Comparison of ENCODE assay signal across 1 cellular context in genomic region chr20:63706852-63707557, GRCh38.
TF ChIP-seq lines count a peak whose summit lies in the region.

No MANE protein-coding gene starts in this region.

TF ChIP-seq in HepG2, 621 proteins besides CTCF, POLR2A, EP300 and RAD21 (continued from another document and continues in another):
- TF ChIP-seq PBX3 (CRISPR knock-in tag; IDR thresholded peaks at IDR 0.05; ENCODE audit: borderline replicate concordance) = 0 out of 2 replicates have a peak, but pooled peaks have one; percentile 14
- TF ChIP-seq, protein P1, sequence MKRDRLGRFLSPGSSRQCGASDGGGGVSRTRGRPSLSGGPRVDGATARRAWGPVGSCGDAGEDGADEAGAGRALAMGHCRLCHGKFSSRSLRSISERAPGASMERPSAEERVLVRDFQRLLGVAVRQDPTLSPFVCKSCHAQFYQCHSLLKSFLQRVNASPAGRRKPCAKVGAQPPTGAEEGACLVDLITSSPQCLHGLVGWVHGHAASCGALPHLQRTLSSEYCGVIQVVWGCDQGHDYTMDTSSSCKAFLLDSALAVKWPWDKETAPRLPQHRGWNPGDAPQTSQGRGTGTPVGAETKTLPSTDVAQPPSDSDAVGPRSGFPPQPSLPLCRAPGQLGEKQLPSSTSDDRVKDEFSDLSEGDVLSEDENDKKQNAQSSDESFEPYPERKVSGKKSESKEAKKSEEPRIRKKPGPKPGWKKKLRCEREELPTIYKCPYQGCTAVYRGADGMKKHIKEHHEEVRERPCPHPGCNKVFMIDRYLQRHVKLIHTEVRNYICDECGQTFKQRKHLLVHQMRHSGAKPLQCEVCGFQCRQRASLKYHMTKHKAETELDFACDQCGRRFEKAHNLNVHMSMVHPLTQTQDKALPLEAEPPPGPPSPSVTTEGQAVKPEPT (CRISPR knock-in tag; IDR thresholded peaks at IDR 0.05; ENCODE audit: low read depth) = no peak; the same call in 1 of the 2 replicates
- TF ChIP-seq KAT2B (IDR thresholded peaks at IDR 0.05; ENCODE audit: borderline replicate concordance, low read depth, low read length) = no peak
- TF ChIP-seq, protein P2, sequence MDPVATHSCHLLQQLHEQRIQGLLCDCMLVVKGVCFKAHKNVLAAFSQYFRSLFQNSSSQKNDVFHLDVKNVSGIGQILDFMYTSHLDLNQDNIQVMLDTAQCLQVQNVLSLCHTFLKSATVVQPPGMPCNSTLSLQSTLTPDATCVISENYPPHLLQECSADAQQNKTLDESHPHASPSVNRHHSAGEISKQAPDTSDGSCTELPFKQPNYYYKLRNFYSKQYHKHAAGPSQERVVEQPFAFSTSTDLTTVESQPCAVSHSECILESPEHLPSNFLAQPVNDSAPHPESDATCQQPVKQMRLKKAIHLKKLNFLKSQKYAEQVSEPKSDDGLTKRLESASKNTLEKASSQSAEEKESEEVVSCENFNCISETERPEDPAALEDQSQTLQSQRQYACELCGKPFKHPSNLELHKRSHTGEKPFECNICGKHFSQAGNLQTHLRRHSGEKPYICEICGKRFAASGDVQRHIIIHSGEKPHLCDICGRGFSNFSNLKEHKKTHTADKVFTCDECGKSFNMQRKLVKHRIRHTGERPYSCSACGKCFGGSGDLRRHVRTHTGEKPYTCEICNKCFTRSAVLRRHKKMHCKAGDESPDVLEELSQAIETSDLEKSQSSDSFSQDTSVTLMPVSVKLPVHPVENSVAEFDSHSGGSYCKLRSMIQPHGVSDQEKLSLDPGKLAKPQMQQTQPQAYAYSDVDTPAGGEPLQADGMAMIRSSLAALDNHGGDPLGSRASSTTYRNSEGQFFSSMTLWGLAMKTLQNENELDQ (CRISPR knock-in tag; IDR thresholded peaks at IDR 0.05; ENCODE audit: borderline replicate concordance) = no peak; the same call in 1 of the 2 replicates
- no peak for TF ChIP-seq CHD4 (IDR thresholded peaks at IDR 0.05; ENCODE audit: borderline replicate concordance, low read length)
- TF ChIP-seq, protein P3, sequence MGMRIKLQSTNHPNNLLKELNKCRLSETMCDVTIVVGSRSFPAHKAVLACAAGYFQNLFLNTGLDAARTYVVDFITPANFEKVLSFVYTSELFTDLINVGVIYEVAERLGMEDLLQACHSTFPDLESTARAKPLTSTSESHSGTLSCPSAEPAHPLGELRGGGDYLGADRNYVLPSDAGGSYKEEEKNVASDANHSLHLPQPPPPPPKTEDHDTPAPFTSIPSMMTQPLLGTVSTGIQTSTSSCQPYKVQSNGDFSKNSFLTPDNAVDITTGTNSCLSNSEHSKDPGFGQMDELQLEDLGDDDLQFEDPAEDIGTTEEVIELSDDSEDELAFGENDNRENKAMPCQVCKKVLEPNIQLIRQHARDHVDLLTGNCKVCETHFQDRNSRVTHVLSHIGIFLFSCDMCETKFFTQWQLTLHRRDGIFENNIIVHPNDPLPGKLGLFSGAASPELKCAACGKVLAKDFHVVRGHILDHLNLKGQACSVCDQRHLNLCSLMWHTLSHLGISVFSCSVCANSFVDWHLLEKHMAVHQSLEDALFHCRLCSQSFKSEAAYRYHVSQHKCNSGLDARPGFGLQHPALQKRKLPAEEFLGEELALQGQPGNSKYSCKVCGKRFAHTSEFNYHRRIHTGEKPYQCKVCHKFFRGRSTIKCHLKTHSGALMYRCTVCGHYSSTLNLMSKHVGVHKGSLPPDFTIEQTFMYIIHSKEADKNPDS (CRISPR knock-in tag; IDR thresholded peaks at IDR 0.05) = 0 out of 2 replicates have a peak, but pooled peaks have one; percentile 46
- TF ChIP-seq, protein P4, sequence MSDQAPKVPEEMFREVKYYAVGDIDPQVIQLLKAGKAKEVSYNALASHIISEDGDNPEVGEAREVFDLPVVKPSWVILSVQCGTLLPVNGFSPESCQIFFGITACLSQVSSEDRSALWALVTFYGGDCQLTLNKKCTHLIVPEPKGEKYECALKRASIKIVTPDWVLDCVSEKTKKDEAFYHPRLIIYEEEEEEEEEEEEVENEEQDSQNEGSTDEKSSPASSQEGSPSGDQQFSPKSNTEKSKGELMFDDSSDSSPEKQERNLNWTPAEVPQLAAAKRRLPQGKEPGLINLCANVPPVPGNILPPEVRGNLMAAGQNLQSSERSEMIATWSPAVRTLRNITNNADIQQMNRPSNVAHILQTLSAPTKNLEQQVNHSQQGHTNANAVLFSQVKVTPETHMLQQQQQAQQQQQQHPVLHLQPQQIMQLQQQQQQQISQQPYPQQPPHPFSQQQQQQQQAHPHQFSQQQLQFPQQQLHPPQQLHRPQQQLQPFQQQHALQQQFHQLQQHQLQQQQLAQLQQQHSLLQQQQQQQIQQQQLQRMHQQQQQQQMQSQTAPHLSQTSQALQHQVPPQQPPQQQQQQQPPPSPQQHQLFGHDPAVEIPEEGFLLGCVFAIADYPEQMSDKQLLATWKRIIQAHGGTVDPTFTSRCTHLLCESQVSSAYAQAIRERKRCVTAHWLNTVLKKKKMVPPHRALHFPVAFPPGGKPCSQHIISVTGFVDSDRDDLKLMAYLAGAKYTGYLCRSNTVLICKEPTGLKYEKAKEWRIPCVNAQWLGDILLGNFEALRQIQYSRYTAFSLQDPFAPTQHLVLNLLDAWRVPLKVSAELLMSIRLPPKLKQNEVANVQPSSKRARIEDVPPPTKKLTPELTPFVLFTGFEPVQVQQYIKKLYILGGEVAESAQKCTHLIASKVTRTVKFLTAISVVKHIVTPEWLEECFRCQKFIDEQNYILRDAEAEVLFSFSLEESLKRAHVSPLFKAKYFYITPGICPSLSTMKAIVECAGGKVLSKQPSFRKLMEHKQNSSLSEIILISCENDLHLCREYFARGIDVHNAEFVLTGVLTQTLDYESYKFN (CRISPR knock-in tag; conservative IDR thresholded peaks at IDR 0.05) = no peak; the same call in none of the 2 replicates
- no peak for TF ChIP-seq ZNF24 (IDR thresholded peaks at IDR 0.05)
- TF ChIP-seq AHDC1 (CRISPR knock-in tag; IDR thresholded peaks at IDR 0.05; ENCODE audit: borderline replicate concordance) = no peak
- TF ChIP-seq STAG1 (CRISPR knock-in tag; IDR thresholded peaks at IDR 0.05) = peak; percentile 98
- TF ChIP-seq BRF2 (CRISPR knock-in tag; IDR thresholded peaks at IDR 0.05) = no peak
- TF ChIP-seq ZFP1 (CRISPR knock-in tag; IDR thresholded peaks at IDR 0.05) = 0 out of 2 replicates have a peak, but pooled peaks have one; percentile 21
- peak; percentile 28; the same call in 1 of the 2 replicates for TF ChIP-seq HNF4A (CRISPR knock-in tag; IDR thresholded peaks at IDR 0.05)
- TF ChIP-seq MAZ (IDR thresholded peaks at IDR 0.05; ENCODE audit: borderline replicate concordance, low read depth, low read length) = peak; percentile 30; the same call in 1 of the 2 replicates
- TF ChIP-seq MAZ (CRISPR knock-in tag; IDR thresholded peaks at IDR 0.05; ENCODE audit: low read depth) = no peak
- TF ChIP-seq, protein P5, sequence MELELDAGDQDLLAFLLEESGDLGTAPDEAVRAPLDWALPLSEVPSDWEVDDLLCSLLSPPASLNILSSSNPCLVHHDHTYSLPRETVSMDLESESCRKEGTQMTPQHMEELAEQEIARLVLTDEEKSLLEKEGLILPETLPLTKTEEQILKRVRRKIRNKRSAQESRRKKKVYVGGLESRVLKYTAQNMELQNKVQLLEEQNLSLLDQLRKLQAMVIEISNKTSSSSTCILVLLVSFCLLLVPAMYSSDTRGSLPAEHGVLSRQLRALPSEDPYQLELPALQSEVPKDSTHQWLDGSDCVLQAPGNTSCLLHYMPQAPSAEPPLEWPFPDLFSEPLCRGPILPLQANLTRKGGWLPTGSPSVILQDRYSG (CRISPR knock-in tag; IDR thresholded peaks at IDR 0.05) = no peak
- no peak; the same call in 1 of the 2 replicates for TF ChIP-seq KDM5B (CRISPR knock-in tag; IDR thresholded peaks at IDR 0.05; ENCODE audit: borderline replicate concordance)
- no peak for TF ChIP-seq ZNF569 (CRISPR knock-in tag; IDR thresholded peaks at IDR 0.05; ENCODE audit: borderline replicate concordance)
- TF ChIP-seq TBL1XR1 (IDR thresholded peaks at IDR 0.05; ENCODE audit: borderline replicate concordance, low read length, partially characterized antibody) = no peak
- TF ChIP-seq ZNF224 (CRISPR knock-in tag; IDR thresholded peaks at IDR 0.05) = no peak
- no peak for TF ChIP-seq PRPF4 (IDR thresholded peaks at IDR 0.05; ENCODE audit: low read depth, low read length, poor library complexity, severe bottlenecking)
- TF ChIP-seq ZNF564 (CRISPR knock-in tag; IDR thresholded peaks at IDR 0.05) = no peak
- TF ChIP-seq SRSF4 (IDR thresholded peaks at IDR 0.05; ENCODE audit: low read depth, low read length, poor library complexity, severe bottlenecking) = no peak
- no peak; the same call in 1 of the 2 replicates for TF ChIP-seq ZNF619 (CRISPR knock-in tag; IDR thresholded peaks at IDR 0.05)
- TF ChIP-seq KDM6A (CRISPR knock-in tag; IDR thresholded peaks at IDR 0.05; ENCODE audit: low read depth) = no peak
- TF ChIP-seq GLI4 (CRISPR knock-in tag; IDR thresholded peaks at IDR 0.05; ENCODE audit: borderline replicate concordance) = 0 out of 2 replicates have a peak, but pooled peaks have one; percentile 3
- no peak for TF ChIP-seq CSRNP2 (CRISPR knock-in tag; conservative IDR thresholded peaks at IDR 0.05; ENCODE audit: low read depth)
- TF ChIP-seq MXD4 (CRISPR knock-in tag; IDR thresholded peaks at IDR 0.05) = peak; percentile 71
- TF ChIP-seq, protein P6, sequence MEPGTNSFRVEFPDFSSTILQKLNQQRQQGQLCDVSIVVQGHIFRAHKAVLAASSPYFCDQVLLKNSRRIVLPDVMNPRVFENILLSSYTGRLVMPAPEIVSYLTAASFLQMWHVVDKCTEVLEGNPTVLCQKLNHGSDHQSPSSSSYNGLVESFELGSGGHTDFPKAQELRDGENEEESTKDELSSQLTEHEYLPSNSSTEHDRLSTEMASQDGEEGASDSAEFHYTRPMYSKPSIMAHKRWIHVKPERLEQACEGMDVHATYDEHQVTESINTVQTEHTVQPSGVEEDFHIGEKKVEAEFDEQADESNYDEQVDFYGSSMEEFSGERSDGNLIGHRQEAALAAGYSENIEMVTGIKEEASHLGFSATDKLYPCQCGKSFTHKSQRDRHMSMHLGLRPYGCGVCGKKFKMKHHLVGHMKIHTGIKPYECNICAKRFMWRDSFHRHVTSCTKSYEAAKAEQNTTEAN (CRISPR knock-in tag; conservative IDR thresholded peaks at IDR 0.05) = no peak
- TF ChIP-seq ZNF781 (CRISPR knock-in tag; IDR thresholded peaks at IDR 0.05; ENCODE audit: borderline replicate concordance, not compliant biosample characterization) = no peak
- TF ChIP-seq POGZ (CRISPR knock-in tag; IDR thresholded peaks at IDR 0.05) = no peak
- peak; percentile 89 for TF ChIP-seq SMC3 (IDR thresholded peaks at IDR 0.05; ENCODE audit: low read length)
- no peak for TF ChIP-seq EEA1 (CRISPR knock-in tag; IDR thresholded peaks at IDR 0.05; ENCODE audit: borderline replicate concordance)
- TF ChIP-seq CBX5 (CRISPR knock-in tag; IDR thresholded peaks at IDR 0.05; ENCODE audit: borderline replicate concordance) = peak; percentile 88
- peak; percentile 66; the same call in 1 of the 2 replicates for TF ChIP-seq KLF11 (CRISPR knock-in tag; IDR thresholded peaks at IDR 0.05)
